20 cellular contexts compared by ENCODE assay signal in genomic region chr4:140654516-140654855, GRCh38.
DNase-seq lines count a peak whose midpoint lies in the region; ATAC-seq, FAIRE-seq and TF ChIP-seq lines count a peak whose summit lies in the region.
"Had no signal": no experiment of that assay in that cellular context is flagged by ENCODE, and none has a peak within 500 bp of the region (broad histone marks: within the 10 kb centered on the region; RNA-seq: fewer than 3 reads in every experiment).

No MANE protein-coding gene starts in this region.

- no peaks in the 10 kb centered on the region for H3K79me2 ChIP-seq in HepG2 (ENCODE audit: insufficient read depth, low read length)

- H3K9ac ChIP-seq in HUES6 (ENCODE audit: low read length) (no peak overlapping the region), HepG2 (ENCODE audit: insufficient read depth, low read depth, low read length) (no peak overlapping the region)

- in situ Hi-C loops in HepG2 (cut with HindIII; ENCODE audit: extremely low pct_ligation_motif_present, low pct_unique_long_range_greater_than_20kb), result no loop called here

- POLR2A ChIA-PET in HepG2 (lab: Yijun Ruan, JAX), result interaction anchor here (1.3 kb wide), 1 partner anchor 102 kb away, joined by 4 read pairs; the partner anchor contains the start of gene TBC1D9

- H3K27me3 ChIP-seq in HUES6 (ENCODE audit: control insufficient read depth, insufficient read depth, low read length), result no peaks in the 10 kb centered on the region
- H3K27me3 ChIP-seq in HepG2 (ENCODE audit: control insufficient read depth in 1 of 2, insufficient read depth in 2 of 2, low read length in 2 of 2), result no peaks in the 10 kb centered on the region
- H3K27me3 ChIP-seq: suprapubic skin had no signal

- no peaks in the 10 kb centered on the region for H3K36me3 ChIP-seq in HUES6 (ENCODE audit: control insufficient read depth, insufficient read depth, low read length)
- H3K36me3 ChIP-seq in HepG2 (replicated peaks in 1 of 2; ENCODE audit: control insufficient read depth in 1 of 2, insufficient read depth in 2 of 2, low read length in 2 of 2), result peaks cover 19 to 71% of the 10 kb centered on the region in 2 experiments
- H3K36me3 ChIP-seq: prostate gland had no signal

- no peak for TF ChIP-seq EP300 in HepG2 (IDR thresholded peaks at IDR 0.05; ENCODE audit: low read depth in 2 of 2, low read length in 2 of 2)
- no peak for TF ChIP-seq EP300 in HepG2 (CRISPR knock-in tag; IDR thresholded peaks at IDR 0.05; ENCODE audit: borderline replicate concordance)

- no peaks in the 10 kb centered on the region for H3K9me3 Mint-ChIP-seq in brain
- H3K9me3 Mint-ChIP-seq in stimulated activated memory B cell treated with anti-CD40 and anti-IgM and Interleukin-4, amounts not matched to agents 10 μg/mL and 1 μg/mL and 100 μg/mL, for 72 hours, result no peaks in the 10 kb centered on the region
- H3K9me3 Mint-ChIP-seq in activated T-helper 1 cell treated with anti-CD3 and anti-CD28 coated beads, Interleukin-12 subunit alpha, Interleukin-12 subunit beta, Interleukin-2, Interleukin-4 antibody, amounts not matched to agents 30 ng/mL and 10 ng/mL and 1 ng/mL, durations not matched to agents 14 hours and 24 hours and 36 hours, result no peaks in the 10 kb centered on the region
- H3K9me3 Mint-ChIP-seq: activated naive CD4-positive, alpha-beta T cell treated with anti-CD3 and anti-CD28 coated beads, Interleukin-2, amount 50 U/mL, for 72 hours; CD4-positive, alpha-beta memory T cell; natural killer cell treated with Interleukin-12 subunit alpha and Interleukin-12 subunit beta and Interleukin-15 and Interleukin-18, amount 100 ng/mL, for 72 hours had no signal

- TF ChIP-seq CTCF in brain (conservative IDR thresholded peaks at IDR 0.05) (no peak), HepG2 (CRISPR knock-in tag; IDR thresholded peaks at IDR 0.05) (no peak)

- no peaks in the 10 kb centered on the region for H3K27me3 Mint-ChIP-seq in brain
- no peaks in the 10 kb centered on the region for H3K27me3 Mint-ChIP-seq in stimulated activated memory B cell treated with anti-CD40 and anti-IgM and Interleukin-4, amounts not matched to agents 10 μg/mL and 1 μg/mL and 100 μg/mL, for 72 hours
- peaks cover 15% of the 10 kb centered on the region for H3K27me3 Mint-ChIP-seq in activated T-helper 1 cell treated with anti-CD3 and anti-CD28 coated beads, Interleukin-12 subunit alpha, Interleukin-12 subunit beta, Interleukin-2, Interleukin-4 antibody, amounts not matched to agents 30 ng/mL and 10 ng/mL and 1 ng/mL, durations not matched to agents 14 hours and 24 hours and 36 hours (ENCODE audit: insufficient read depth)

- no peaks in the 10 kb centered on the region for H4K20me1 ChIP-seq in HepG2 (ENCODE audit: insufficient read depth, low read length)

- peaks cover 79% of the 10 kb centered on the region for H3K36me3 Mint-ChIP-seq in brain
- H3K36me3 Mint-ChIP-seq in stimulated activated memory B cell treated with anti-CD40 and anti-IgM and Interleukin-4, amounts not matched to agents 10 μg/mL and 1 μg/mL and 100 μg/mL, for 72 hours, result peaks cover 69% of the 10 kb centered on the region
- no peaks in the 10 kb centered on the region for H3K36me3 Mint-ChIP-seq in activated T-helper 1 cell treated with anti-CD3 and anti-CD28 coated beads, Interleukin-12 subunit alpha, Interleukin-12 subunit beta, Interleukin-2, Interleukin-4 antibody, amounts not matched to agents 30 ng/mL and 10 ng/mL and 1 ng/mL, durations not matched to agents 14 hours and 24 hours and 36 hours (ENCODE audit: low read depth)
- H3K36me3 Mint-ChIP-seq: activated naive CD4-positive, alpha-beta T cell treated with anti-CD3 and anti-CD28 coated beads, Interleukin-2, amount 50 U/mL, for 72 hours; CD4-positive, alpha-beta memory T cell; natural killer cell treated with Interleukin-12 subunit alpha and Interleukin-12 subunit beta and Interleukin-15 and Interleukin-18, amount 100 ng/mL, for 72 hours had no signal

- no peak for TF ChIP-seq RAD21 in HepG2 (CRISPR knock-in tag; IDR thresholded peaks at IDR 0.05)

- H3K4me3 Mint-ChIP-seq in brain, result no peak overlapping the region
- no peak overlapping the region for H3K4me3 Mint-ChIP-seq in stimulated activated memory B cell treated with anti-CD40 and anti-IgM and Interleukin-4, amounts not matched to agents 10 μg/mL and 1 μg/mL and 100 μg/mL, for 72 hours
- no peak overlapping the region for H3K4me3 Mint-ChIP-seq in activated T-helper 1 cell treated with anti-CD3 and anti-CD28 coated beads, Interleukin-12 subunit alpha, Interleukin-12 subunit beta, Interleukin-2, Interleukin-4 antibody, amounts not matched to agents 30 ng/mL and 10 ng/mL and 1 ng/mL, durations not matched to agents 14 hours and 24 hours and 36 hours
- H3K4me3 Mint-ChIP-seq: CD4-positive, alpha-beta memory T cell; natural killer cell treated with Interleukin-12 subunit alpha and Interleukin-12 subunit beta and Interleukin-15 and Interleukin-18, amount 100 ng/mL, for 72 hours had no signal

- peak overlapping the region in 3 of 5 experiments; percentile 71 to 95 (median 82) for H3K27ac Mint-ChIP-seq in brain
- H3K27ac Mint-ChIP-seq in stimulated activated memory B cell treated with anti-CD40 and anti-IgM and Interleukin-4, amounts not matched to agents 10 μg/mL and 1 μg/mL and 100 μg/mL, for 72 hours, result peak overlapping the region; percentile 30
- no peak overlapping the region for H3K27ac Mint-ChIP-seq in activated T-helper 1 cell treated with anti-CD3 and anti-CD28 coated beads, Interleukin-12 subunit alpha, Interleukin-12 subunit beta, Interleukin-2, Interleukin-4 antibody, amounts not matched to agents 30 ng/mL and 10 ng/mL and 1 ng/mL, durations not matched to agents 14 hours and 24 hours and 36 hours
- H3K27ac Mint-ChIP-seq: activated naive CD4-positive, alpha-beta T cell treated with anti-CD3 and anti-CD28 coated beads, Interleukin-2, amount 50 U/mL, for 72 hours; CD4-positive, alpha-beta memory T cell; natural killer cell treated with Interleukin-12 subunit alpha and Interleukin-12 subunit beta and Interleukin-15 and Interleukin-18, amount 100 ng/mL, for 72 hours had no signal

- intact Hi-C loops in HepG2 (cut with micrococcal nuclease; ENCODE audit: unreplicated experiment), result no loop called here
- intact Hi-C loops in activated T-helper 1 cell treated with anti-CD3 and anti-CD28 coated beads, Interleukin-12 subunit alpha, Interleukin-12 subunit beta, Interleukin-2, Interleukin-4 antibody, amounts not matched to agents 30 ng/mL and 10 ng/mL and 1 ng/mL, durations not matched to agents 14 hours and 24 hours and 36 hours (cut with micrococcal nuclease), result no loop called here

- FAIRE-seq in HepG2 (lab: Jason Lieb, UNC), result no peak

- H3K4me2 ChIP-seq in HepG2 (ENCODE audit: low read depth, low read length), result no peak overlapping the region

- H3K9me3 ChIP-seq in HUES6 (ENCODE audit: control insufficient read depth, insufficient read depth, low read depth, low read length), result no peaks in the 10 kb centered on the region
- no peaks in the 10 kb centered on the region for H3K9me3 ChIP-seq in HepG2 (ENCODE audit: low read length)
- H3K9me3 ChIP-seq: prostate gland, suprapubic skin had no signal

- TF ChIP-seq POLR2A in HepG2 (IDR thresholded peaks at IDR 0.05; ENCODE audit: insufficient read depth in 1 of 2, low read depth in 2 of 2, low read length in 2 of 2), result no peak

- H3K4me1 ChIP-seq in HUES6 (ENCODE audit: control insufficient read depth, insufficient read depth, low read length) (peaks cover 21% of the 10 kb centered on the region), HepG2 (ENCODE audit: insufficient read depth, low read length) (peaks cover 10% of the 10 kb centered on the region)

- H3K4me1 Mint-ChIP-seq in brain, result peaks cover 15% of the 10 kb centered on the region
- H3K4me1 Mint-ChIP-seq in stimulated activated memory B cell treated with anti-CD40 and anti-IgM and Interleukin-4, amounts not matched to agents 10 μg/mL and 1 μg/mL and 100 μg/mL, for 72 hours, result no peaks in the 10 kb centered on the region
- no peaks in the 10 kb centered on the region for H3K4me1 Mint-ChIP-seq in activated T-helper 1 cell treated with anti-CD3 and anti-CD28 coated beads, Interleukin-12 subunit alpha, Interleukin-12 subunit beta, Interleukin-2, Interleukin-4 antibody, amounts not matched to agents 30 ng/mL and 10 ng/mL and 1 ng/mL, durations not matched to agents 14 hours and 24 hours and 36 hours (ENCODE audit: low read depth)
- H3K4me1 Mint-ChIP-seq: CD4-positive, alpha-beta memory T cell had no signal

- 100% methylated on average over 1 of the region's 1 CpG for WGBS in HepG2 (ENCODE audit: low lambda C conversion rate)

- H3K4me3 ChIP-seq in HUES6 (ENCODE audit: low read depth, low read length) (no peak overlapping the region), HepG2 (replicated peaks in 1 of 3; ENCODE audit: insufficient read depth in 1 of 3, low read depth in 2 of 3, low read length in 3 of 3) (no peak overlapping the region)
- H3K4me3 ChIP-seq: prostate gland, suprapubic skin had no signal

- no TSS peak for BruUV-seq in HepG2 (replicated peaks; lab: Mats Ljungman, UMichigan)

- H2AFZ ChIP-seq in HepG2 (ENCODE audit: low read length), result no peak overlapping the region

- H3K27ac ChIP-seq in HUES6 (ENCODE audit: low read depth, low read length) (peak overlapping the region; percentile 73; the same call in 1 of the 2 replicates), HepG2 (ENCODE audit: extremely low read length, insufficient read depth, low read length) (no peak overlapping the region)
- H3K27ac ChIP-seq: prostate gland, suprapubic skin had no signal

- no peak for ATAC-seq in HepG2
- ATAC-seq in stimulated activated memory B cell treated with anti-CD40 and anti-IgM and Interleukin-4, amounts not matched to agents 10 μg/mL and 1 μg/mL and 100 μg/mL, for 72 hours, result no peak
- ATAC-seq in HG02610 (IDR thresholded peaks at IDR 0.05; ENCODE audit: unreplicated experiment), result no peak
- ATAC-seq: activated naive CD4-positive, alpha-beta T cell treated with anti-CD3 and anti-CD28 coated beads, Interleukin-2, amount 50 U/mL, for 72 hours; natural killer cell treated with Interleukin-12 subunit alpha and Interleukin-12 subunit beta and Interleukin-15 and Interleukin-18, amount 100 ng/mL, for 72 hours had no signal

- DNase-seq in HepG2 (ENCODE audit: low spot score), result peak; percentile 7
- DNase-seq in activated T-helper 1 cell treated with anti-CD3 and anti-CD28 coated beads, Interleukin-12 subunit alpha, Interleukin-12 subunit beta, Interleukin-2, Interleukin-4 antibody, amounts not matched to agents 30 ng/mL and 10 ng/mL and 1 ng/mL, durations not matched to agents 14 hours and 24 hours and 36 hours (ENCODE audit: low spot score), result no peak
- DNase-seq in glomerular visceral epithelial cell (ENCODE audit: extremely low spot score), result no peak
- DNase-seq: activated CD4-positive, alpha-beta T cell treated with anti-CD3 and anti-CD28 coated beads for 4 hours; CD4-positive, alpha-beta memory T cell; cortex of kidney; GDM1; glutamatergic neuron; NCI-H1105; NCI-H2029 treated with DMSO at 0.1 percent for 48 hours; NCI-H446 treated with DMSO at 0.1 percent for 48 hours; SHP77 treated with DMSO at 0.1 percent for 48 hours had no signal

- CTCF ChIA-PET in HepG2 (lab: Yijun Ruan, JAX; ENCODE audit: low intra/inter-chr PET ratio, low total read pairs), result no interaction called here

TF ChIP-seq in HepG2, 621 proteins besides CTCF, POLR2A, EP300 and RAD21:
- TF ChIP-seq HNRNPK (IDR thresholded peaks at IDR 0.05; ENCODE audit: low read depth, low read length, poor library complexity, severe bottlenecking) (peak; percentile 62), GATA4 (IDR thresholded peaks at IDR 0.05; ENCODE audit: borderline replicate concordance, low read depth) (no peak)
